In genomic region chr18:26462304-26462703, GRCh38 we compare ENCODE assay signal across 18 cellular contexts.
"Had no signal": no experiment of that assay in that cellular context is flagged by ENCODE, and none has a peak within 500 bp of the region (broad histone marks: within the 10 kb centered on the region; RNA-seq: fewer than 3 reads in every experiment).

No MANE protein-coding gene starts in this region.

- H3K36me3 ChIP-seq: upper lobe of left lung had no signal

- H3K4me3 ChIP-seq: esophagus squamous epithelium, stomach, testis, upper lobe of left lung had no signal

- H3K36me3 Mint-ChIP-seq: activated CD8-positive, alpha-beta memory T cell treated with anti-CD3 and anti-CD28 coated beads, Interleukin-2, amount 10 ng/mL, durations not matched to agents 7 days and 5 days had no signal

- H3K27me3 ChIP-seq: esophagus squamous epithelium, stomach, testis, upper lobe of left lung had no signal

- H3K9me3 Mint-ChIP-seq: activated CD4-positive, alpha-beta memory T cell treated with anti-CD3 and anti-CD28 coated beads, Interleukin-2, amount 10 ng/mL, durations not matched to agents 7 days and 5 days; dendritic cell treated with granulocyte-macrophage colony-stimulating factor and Interleukin-4, amounts not matched to agents 40 ng/mL and 50 ng/mL, for 4 days; mesothelial cell of epicardium; nephron progenitor cell had no signal

- H3K9me3 ChIP-seq: esophagus squamous epithelium, stomach, testis, upper lobe of left lung had no signal

- ATAC-seq: activated CD8-positive, alpha-beta memory T cell treated with anti-CD3 and anti-CD28 coated beads, Interleukin-2, amount 10 ng/mL, durations not matched to agents 7 days and 5 days had no signal

- H3K27me3 Mint-ChIP-seq: activated CD4-positive, alpha-beta memory T cell treated with anti-CD3 and anti-CD28 coated beads, Interleukin-2, amount 10 ng/mL, durations not matched to agents 7 days and 5 days; activated CD8-positive, alpha-beta memory T cell treated with anti-CD3 and anti-CD28 coated beads, Interleukin-2, amount 10 ng/mL, durations not matched to agents 7 days and 5 days; activated naive CD8-positive, alpha-beta T cell; dendritic cell treated with granulocyte-macrophage colony-stimulating factor and Interleukin-4, amounts not matched to agents 40 ng/mL and 50 ng/mL, for 4 days; progenitor cell of endocrine pancreas had no signal

- H3K27ac ChIP-seq: esophagus squamous epithelium, stomach, testis, upper lobe of left lung had no signal

- DNase-seq: activated CD4-positive, alpha-beta memory T cell treated with anti-CD3 and anti-CD28 coated beads, Interleukin-2, amount 10 ng/mL, durations not matched to agents 7 days and 5 days; activated CD4-positive, alpha-beta T cell treated with anti-CD3 and anti-CD28 coated beads for 48 hours; activated CD4-positive, CD25-positive, alpha-beta regulatory T cell; activated CD8-positive, alpha-beta memory T cell treated with anti-CD3 and anti-CD28 coated beads, Interleukin-2, amount 10 ng/mL, durations not matched to agents 7 days and 5 days; effector CD8-positive, alpha-beta T cell; esophagus squamous epithelium; nephron progenitor cell; small intestine; stimulated activated CD4-positive, alpha-beta T cell treated with anti-CD3 and anti-CD28 coated beads, Interleukin-15, amount 100 ng/mL, for 24 hours; stimulated activated CD4-positive, alpha-beta T cell treated with anti-CD3 and anti-CD28 coated beads, Interleukin-2, amount 100 ng/mL, for 48 hours; stomach; T1000; testis; upper lobe of left lung had no signal

- H3K4me3 Mint-ChIP-seq: activated CD4-positive, alpha-beta memory T cell treated with anti-CD3 and anti-CD28 coated beads, Interleukin-2, amount 10 ng/mL, durations not matched to agents 7 days and 5 days; activated CD8-positive, alpha-beta memory T cell treated with anti-CD3 and anti-CD28 coated beads, Interleukin-2, amount 10 ng/mL, durations not matched to agents 7 days and 5 days; activated naive CD8-positive, alpha-beta T cell; dendritic cell treated with granulocyte-macrophage colony-stimulating factor and Interleukin-4, amounts not matched to agents 40 ng/mL and 50 ng/mL, for 4 days; mesothelial cell of epicardium; nephron progenitor cell had no signal

- H3K27ac Mint-ChIP-seq: activated CD4-positive, alpha-beta memory T cell treated with anti-CD3 and anti-CD28 coated beads, Interleukin-2, amount 10 ng/mL, durations not matched to agents 7 days and 5 days; activated CD8-positive, alpha-beta memory T cell treated with anti-CD3 and anti-CD28 coated beads, Interleukin-2, amount 10 ng/mL, durations not matched to agents 7 days and 5 days; activated naive CD8-positive, alpha-beta T cell; dendritic cell treated with granulocyte-macrophage colony-stimulating factor and Interleukin-4, amounts not matched to agents 40 ng/mL and 50 ng/mL, for 4 days; mesothelial cell of epicardium; nephron progenitor cell; progenitor cell of endocrine pancreas had no signal
